13 cellular contexts compared by ENCODE assay signal in the genomic region with DNA sequence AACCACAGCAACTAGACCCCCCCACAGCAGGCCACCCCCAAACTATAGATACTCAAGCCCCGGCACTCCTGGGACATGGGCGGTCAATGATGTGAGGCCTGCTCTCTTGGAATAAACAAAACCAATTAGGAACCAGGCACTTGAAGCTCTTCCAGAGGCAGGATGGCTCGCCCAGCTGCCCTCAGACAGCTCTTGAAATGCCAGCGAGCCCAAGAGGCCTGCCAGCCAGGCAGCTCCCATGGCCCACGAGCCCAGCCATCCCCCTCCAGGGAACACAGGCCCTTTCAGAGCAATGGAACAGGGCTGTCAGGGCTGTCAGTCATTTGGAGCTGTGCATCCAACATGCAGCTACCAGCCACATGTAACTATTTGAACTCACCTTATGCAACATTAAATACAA. TPM values are rescaled to one million over a fixed set of nuclear protein-coding genes. Genes with fewer than 3 reads are reported as not detected.
DNase-seq lines count a peak whose midpoint lies in the region; ATAC-seq, FAIRE-seq and TF ChIP-seq lines count a peak whose summit lies in the region.
"Had no signal": no experiment of that assay in that cellular context is flagged by ENCODE, and none has a peak within 500 bp of the region (broad histone marks: within the 10 kb centered on the region; RNA-seq: fewer than 3 reads in every experiment).

No MANE protein-coding gene starts in this region.

- POLR2A ChIA-PET in activated CD8-positive, alpha-beta T cell treated with anti-CD3 and anti-CD28 coated beads, Interleukin-2, amount 10 ng/mL, durations not matched to agents 7 days and 5 days (lab: Charles Lee) = interaction anchor here (0.7 kb wide), 1 partner anchor 16 kb away, joined by 3 read pairs; no protein-coding TSS in a partner anchor

- peak overlapping the region; percentile 49 for H3K4me3 Mint-ChIP-seq in stimulated activated naive CD8-positive, alpha-beta T cell treated with anti-CD3 and anti-CD28 coated beads, Interleukin-15, Interleukin-2, amounts not matched to agents 100 ng/mL and 50 ng/mL, for 24 hours
- H3K4me3 Mint-ChIP-seq in activated CD8-positive, alpha-beta T cell treated with anti-CD3 and anti-CD28 coated beads, Interleukin-2, amount 10 ng/mL, durations not matched to agents 7 days and 5 days = no peak overlapping the region
- H3K4me3 Mint-ChIP-seq: T-helper 2 cell treated with Interferon-gamma antibody and Interleukin-4, amounts not matched to agents 5 μg/mL and 100 μg/mL, for 36 hours had no signal

- no peaks in the 10 kb centered on the region for H3K9me3 ChIP-seq in right atrium auricular region
- H3K9me3 ChIP-seq: stomach had no signal

- FAIRE-seq in D721Med (lab: Jason Lieb, UNC) = no peak

- peaks cover 2% of the 10 kb centered on the region for H3K36me3 ChIP-seq in right atrium auricular region

- peak overlapping the region; percentile 85 for H3K27ac Mint-ChIP-seq in stimulated activated naive CD8-positive, alpha-beta T cell treated with anti-CD3 and anti-CD28 coated beads, Interleukin-15, Interleukin-2, amounts not matched to agents 100 ng/mL and 50 ng/mL, for 24 hours
- H3K27ac Mint-ChIP-seq in activated CD8-positive, alpha-beta T cell treated with anti-CD3 and anti-CD28 coated beads, Interleukin-2, amount 10 ng/mL, durations not matched to agents 7 days and 5 days = peak overlapping the region; percentile 83

- H3K36me3 Mint-ChIP-seq in stimulated activated naive CD8-positive, alpha-beta T cell treated with anti-CD3 and anti-CD28 coated beads, Interleukin-15, Interleukin-2, amounts not matched to agents 100 ng/mL and 50 ng/mL, for 24 hours (ENCODE audit: low read depth) = peaks cover 37% of the 10 kb centered on the region
- H3K36me3 Mint-ChIP-seq in activated CD8-positive, alpha-beta T cell treated with anti-CD3 and anti-CD28 coated beads, Interleukin-2, amount 10 ng/mL, durations not matched to agents 7 days and 5 days (ENCODE audit: low read depth) = peaks cover 57% of the 10 kb centered on the region

- DNase-seq in stimulated activated naive CD8-positive, alpha-beta T cell treated with anti-CD3 and anti-CD28 coated beads, Interleukin-15, Interleukin-2, amounts not matched to agents 100 U/mL and 50 U/mL, for 24 hours = no peak
- no peak for DNase-seq in activated CD8-positive, alpha-beta T cell treated with anti-CD3 and anti-CD28 coated beads, Interleukin-2, amount 10 ng/mL, durations not matched to agents 7 days and 5 days
- no peak for DNase-seq in right atrium auricular region (ENCODE audit: low spot score)
- no peak for DNase-seq in NOMO-1 treated with dmso at 0.1 percent for 144 hours (lab: John Stamatoyannopoulos, UW; ENCODE audit: unreplicated experiment)
- DNase-seq in D721Med (ENCODE audit: insufficient read length, low spot score) = no peak
- DNase-seq in HPDE6-E6E7 (ENCODE audit: extremely low spot score) = no peak
- no peak for DNase-seq in mucosa of gallbladder (ENCODE audit: low spot score)
- DNase-seq: activated CD8-positive, alpha-beta memory T cell treated with anti-CD3 and anti-CD28 coated beads for 24 hours; NCI-H446; stimulated activated CD4-positive, alpha-beta T cell treated with anti-CD3 and anti-CD28 coated beads, Interleukin-4, amount 100 ng/mL, for 24 hours; stomach had no signal

- peaks cover 53% of the 10 kb centered on the region for H3K4me1 Mint-ChIP-seq in stimulated activated naive CD8-positive, alpha-beta T cell treated with anti-CD3 and anti-CD28 coated beads, Interleukin-15, Interleukin-2, amounts not matched to agents 100 ng/mL and 50 ng/mL, for 24 hours (ENCODE audit: low read depth)
- peaks cover 62% of the 10 kb centered on the region for H3K4me1 Mint-ChIP-seq in activated CD8-positive, alpha-beta T cell treated with anti-CD3 and anti-CD28 coated beads, Interleukin-2, amount 10 ng/mL, durations not matched to agents 7 days and 5 days (ENCODE audit: low read depth)

- CTCF ChIA-PET in activated CD8-positive, alpha-beta T cell treated with anti-CD3 and anti-CD28 coated beads, Interleukin-2, amount 10 ng/mL, durations not matched to agents 7 days and 5 days (lab: Charles Lee) = interaction anchor here (0.9 to 1.4 kb wide), 3 partner anchors 33 to 97 kb away, joined by 3 to 4 read pairs (median 3); no protein-coding TSS in a partner anchor

- ATAC-seq in stimulated activated naive CD8-positive, alpha-beta T cell treated with anti-CD3 and anti-CD28 coated beads, Interleukin-15, Interleukin-2, amounts not matched to agents 100 U/mL and 50 U/mL, for 24 hours = no peak
- ATAC-seq in activated CD8-positive, alpha-beta T cell treated with anti-CD3 and anti-CD28 coated beads, Interleukin-2, amount 10 ng/mL, durations not matched to agents 7 days and 5 days = no peak

- H3K27me3 ChIP-seq in right atrium auricular region = no peaks in the 10 kb centered on the region
- H3K27me3 ChIP-seq: stomach had no signal

- H3K27me3 Mint-ChIP-seq in stimulated activated naive CD8-positive, alpha-beta T cell treated with anti-CD3 and anti-CD28 coated beads, Interleukin-15, Interleukin-2, amounts not matched to agents 100 ng/mL and 50 ng/mL, for 24 hours = no peaks in the 10 kb centered on the region
- no peaks in the 10 kb centered on the region for H3K27me3 Mint-ChIP-seq in activated CD8-positive, alpha-beta T cell treated with anti-CD3 and anti-CD28 coated beads, Interleukin-2, amount 10 ng/mL, durations not matched to agents 7 days and 5 days (ENCODE audit: low read depth)

- peaks cover 0 to 62% of the 10 kb centered on the region in 2 donors for H3K4me1 ChIP-seq in right atrium auricular region

- H3K4me3 ChIP-seq in right atrium auricular region = no peak overlapping the region
- H3K4me3 ChIP-seq: stomach had no signal

- no peak for TF ChIP-seq CTCF in right atrium auricular region (IDR thresholded peaks at IDR 0.05)
- no peak for TF ChIP-seq CTCF in D721Med (IDR thresholded peaks at IDR 0.05; ENCODE audit: insufficient read depth, missing control alignments)

- peak overlapping the region; percentile 66 to 69 for H3K27ac ChIP-seq in right atrium auricular region
- H3K27ac ChIP-seq: stomach had no signal

- peaks cover 3% of the 10 kb centered on the region for H3K9me3 Mint-ChIP-seq in stimulated activated naive CD8-positive, alpha-beta T cell treated with anti-CD3 and anti-CD28 coated beads, Interleukin-15, Interleukin-2, amounts not matched to agents 100 ng/mL and 50 ng/mL, for 24 hours
- peaks cover 8% of the 10 kb centered on the region for H3K9me3 Mint-ChIP-seq in activated CD8-positive, alpha-beta T cell treated with anti-CD3 and anti-CD28 coated beads, Interleukin-2, amount 10 ng/mL, durations not matched to agents 7 days and 5 days (ENCODE audit: insufficient read depth)
- H3K9me3 Mint-ChIP-seq: T-helper 2 cell treated with Interferon-gamma antibody and Interleukin-4, amounts not matched to agents 5 μg/mL and 100 μg/mL, for 36 hours had no signal

RNA-seq across cellular contexts. Expression of gene TFIP11, which starts 34.0 kb away (rescaled TPM):
- 10 to 100 TPM; 56.2 to 57.7 TPM for total RNA-seq in activated CD8-positive, alpha-beta T cell treated with anti-CD3 and anti-CD28 coated beads, Interleukin-2, amount 10 ng/mL, durations not matched to agents 7 days and 5 days
- total RNA-seq in right atrium auricular region = 10 to 100 TPM; 15.4 TPM
- total RNA-seq in mucosa of gallbladder = 34.2 TPM

RNA-seq across cellular contexts. Expression of gene TPST2, which starts 43.6 kb away (rescaled TPM):
- total RNA-seq in activated CD8-positive, alpha-beta T cell treated with anti-CD3 and anti-CD28 coated beads, Interleukin-2, amount 10 ng/mL, durations not matched to agents 7 days and 5 days = 10 to 100 TPM; 62.8 to 68.9 TPM
- total RNA-seq in right atrium auricular region (100 to 1,000 TPM in 1 of 2 donors, 10 to 100 TPM in 1; 63.4 to 104 TPM), mucosa of gallbladder (56.0 TPM)
